Comparison of ENCODE assay signal across 1 cellular context in genomic region chr19:21269813-21270212, GRCh38.
A peak's percentile ranks its signal among the peaks of the same experiment; 100 is the strongest.
TF ChIP-seq lines count a peak whose summit lies in the region.

No MANE protein-coding gene starts in this region.

TF ChIP-seq in K562, 482 proteins besides CTCF, POLR2A, EP300 and RAD21:
- TF ChIP-seq PKNOX1 (IDR thresholded peaks at IDR 0.05) = peak; percentile 64
- no peak for TF ChIP-seq FOSL1 (tag; conservative IDR thresholded peaks at IDR 0.05)
- TF ChIP-seq TFE3 (CRISPR knock-in tag; IDR thresholded peaks at IDR 0.05) = no peak
- peak; percentile 53 for TF ChIP-seq NFYB (IDR thresholded peaks at IDR 0.05; ENCODE audit: extremely low read depth, insufficient read length)
TF ChIP-seq in K562: peak in this region for 2.
